ENCODE assay signal across 8 cellular contexts in genomic region chr3:149547954-149548728, GRCh38.
A peak's percentile ranks its signal among the peaks of the same experiment; 100 is the strongest.
DNase-seq lines count a peak whose midpoint lies in the region; ATAC-seq, FAIRE-seq and TF ChIP-seq lines count a peak whose summit lies in the region.

No MANE protein-coding gene starts in this region.

- H3K27ac ChIP-seq in HUES48 (ENCODE audit: low read depth, low read length): peak overlapping the region; percentile 56
- H3K27ac ChIP-seq in kidney (ENCODE audit: low read depth in 2 of 2, low read length in 2 of 2): peak overlapping the region; percentile 10 to 26
- peak overlapping the region; percentile 92 for H3K27ac ChIP-seq in stomach smooth muscle (ENCODE audit: low read length)
- H3K27ac ChIP-seq in Karpas-422 (ENCODE audit: low read length): no peak overlapping the region

- no peak for TF ChIP-seq CTCF in kidney (IDR thresholded peaks at IDR 0.05; ENCODE audit: borderline replicate concordance, extremely low read depth, insufficient read depth)

- intact Hi-C loops in kidney (cut with DNase I): no loop called here

- H4K20me1 ChIP-seq in Karpas-422 (ENCODE audit: insufficient read depth, low read depth, low read length): no peaks in the 10 kb centered on the region

- FAIRE-seq in kidney (lab: Jason Lieb, UNC): no peak

- no peak overlapping the region for H3K4me3 ChIP-seq in HUES48 (ENCODE audit: low read depth, low read length)
- H3K4me3 ChIP-seq in kidney (ENCODE audit: low read length in 2 of 2): no peak overlapping the region
- peak overlapping the region; percentile 14 to 54 for H3K4me3 ChIP-seq in stomach smooth muscle (ENCODE audit: low read length in 2 of 2)
- no peak overlapping the region for H3K4me3 ChIP-seq in Karpas-422 (ENCODE audit: low read length)

- H3K9me3 ChIP-seq in HUES48 (ENCODE audit: control insufficient read depth, insufficient read depth, low read length): no peaks in the 10 kb centered on the region
- H3K9me3 ChIP-seq in kidney (ENCODE audit: control insufficient read depth in 1 of 2, low read length in 2 of 2): no peaks in the 10 kb centered on the region
- H3K9me3 ChIP-seq in stomach smooth muscle (ENCODE audit: control insufficient read depth in 2 of 2, low read length in 2 of 2): no peaks in the 10 kb centered on the region
- H3K9me3 ChIP-seq in Karpas-422 (ENCODE audit: low read length): no peaks in the 10 kb centered on the region

- H3K36me3 ChIP-seq in HUES48 (ENCODE audit: control insufficient read depth, insufficient read depth, low read length): no peaks in the 10 kb centered on the region
- no peaks in the 10 kb centered on the region for H3K36me3 ChIP-seq in kidney (ENCODE audit: control insufficient read depth in 1 of 2, insufficient read depth in 2 of 2, low read length in 2 of 2)
- H3K36me3 ChIP-seq in stomach smooth muscle (ENCODE audit: control insufficient read depth in 2 of 2, insufficient read depth in 2 of 2, low read length in 2 of 2): no peaks in the 10 kb centered on the region
- H3K36me3 ChIP-seq in Karpas-422 (ENCODE audit: insufficient read depth, low read length): no peaks in the 10 kb centered on the region

- ATAC-seq in HG03378 (IDR thresholded peaks at IDR 0.05; ENCODE audit: unreplicated experiment) (no peak), HG03565 (IDR thresholded peaks at IDR 0.05; ENCODE audit: unreplicated experiment) (no peak)

- H3K4me1 ChIP-seq in HUES48 (ENCODE audit: control insufficient read depth, insufficient read depth, low read length) (peaks cover 13% of the 10 kb centered on the region), kidney (ENCODE audit: control insufficient read depth in 1 of 2, insufficient read depth in 1 of 2, low read depth in 1 of 2, low read length in 2 of 2) (peaks cover 4 to 10% of the 10 kb centered on the region in 2 donors), stomach smooth muscle (ENCODE audit: control insufficient read depth, insufficient read depth, low read length) (peaks cover 24% of the 10 kb centered on the region), Karpas-422 (ENCODE audit: low read length) (no peaks in the 10 kb centered on the region)

- DNase-seq in T47D (ENCODE audit: low read depth in 1 of 2, low spot score in 1 of 2) (peak; percentile 52 to 87), kidney (no peak), Karpas-422 (no peak)
- no peak for DNase-seq in stimulated activated CD4-positive, alpha-beta T cell treated with anti-CD3 and anti-CD28 coated beads, Interleukin-4, amount 100 ng/mL, for 24 hours

- in situ Hi-C loops in T47D (cut with HindIII; ENCODE audit: low pct_unique_long_range_greater_than_20kb, low sequenced_read_pairs): no loop called here

- H3K9me2 ChIP-seq in Karpas-422 (replicated peaks; ENCODE audit: insufficient read depth, low read length): no peaks in the 10 kb centered on the region

- H3K27me3 ChIP-seq in HUES48 (ENCODE audit: control insufficient read depth, insufficient read depth, low read length) (no peaks in the 10 kb centered on the region), stomach smooth muscle (ENCODE audit: control insufficient read depth in 1 of 2, insufficient read depth in 2 of 2, low read length in 2 of 2) (no peaks in the 10 kb centered on the region), Karpas-422 (ENCODE audit: low read length) (no peaks in the 10 kb centered on the region)

- H3K4me2 ChIP-seq in Karpas-422 (ENCODE audit: low read depth, low read length, poor library complexity, severe bottlenecking): no peak overlapping the region

- H2AFZ ChIP-seq in Karpas-422 (ENCODE audit: low read length): no peak overlapping the region

- no peaks in the 10 kb centered on the region for H3K79me2 ChIP-seq in Karpas-422 (ENCODE audit: low read length)

- H3K9ac ChIP-seq in HUES48 (ENCODE audit: low read depth, low read length) (no peak overlapping the region), kidney (ENCODE audit: low read length in 2 of 2) (no peak overlapping the region), stomach smooth muscle (ENCODE audit: low read length in 2 of 2) (peak overlapping the region; percentile 55 to 59), Karpas-422 (ENCODE audit: low read length) (no peak overlapping the region)

Comparison
In these comparisons a context has a peak if more than half of its experiments do, and no peak if none do; other contexts are left out.
1. H3K4me3 ChIP-seq: peak in stomach smooth muscle (2 of 2); none in HUES48 (single experiment), kidney (0 of 2) and Karpas-422 (single experiment).
2. H3K9ac ChIP-seq: peak in stomach smooth muscle (2 of 2); none in HUES48 (single experiment), kidney (0 of 2) and Karpas-422 (single experiment).
3. DNase-seq: peak in T47D (2 of 2); none in kidney (single experiment), Karpas-422 (single experiment) and stimulated activated CD4-positive, alpha-beta T cell treated with anti-CD3 and anti-CD28 coated beads, Interleukin-4, amount 100 ng/mL, for 24 hours (single experiment).